10 cellular contexts compared by ENCODE assay signal in genomic region chr2:101089419-101089818, GRCh38.
DNase-seq lines count a peak whose midpoint lies in the region; ATAC-seq and TF ChIP-seq lines count a peak whose summit lies in the region.
"Had no signal": no experiment of that assay in that cellular context is flagged by ENCODE, and none has a peak within 500 bp of the region (broad histone marks: within the 10 kb centered on the region; RNA-seq: fewer than 3 reads in every experiment).

No MANE protein-coding gene starts in this region.

- no peak for DNase-seq in activated B cell treated with CpG ODN at 0.5 μM for 24 hours
- no peak for DNase-seq in 8988T
- no peak for DNase-seq in progenitor cell of endocrine pancreas (ENCODE audit: low spot score, unreplicated experiment)
- DNase-seq in OCI-M1 (lab: John Stamatoyannopoulos, UW), result no peak
- DNase-seq in activated effector memory CD4-positive, alpha-beta T cell treated with Interleukin-2 at 50 U/mL for 16 hours, result no peak
- DNase-seq: PC-9 had no signal

- H3K4me3 Mint-ChIP-seq in activated B cell treated with CpG ODN at 0.5 μM for 24 hours (no peak overlapping the region), progenitor cell of endocrine pancreas (ENCODE audit: low read depth) (no peak overlapping the region)
- H3K4me3 Mint-ChIP-seq: natural killer cell treated with Interleukin-12 subunit alpha and Interleukin-12 subunit beta and Interleukin-15 and Interleukin-18, amount 100 ng/mL, for 72 hours had no signal

- POLR2A ChIA-PET in activated B cell treated with CpG ODN at 0.5 μM for 24 hours (lab: Charles Lee), result no interaction called here

- CTCF ChIA-PET in activated B cell treated with CpG ODN at 0.5 μM for 24 hours (lab: Charles Lee), result no interaction called here

- TF ChIP-seq CTCF in activated B cell treated with CpG ODN at 0.5 μM for 24 hours (IDR thresholded peaks at IDR 0.05) (no peak), progenitor cell of endocrine pancreas (IDR thresholded peaks at IDR 0.05; ENCODE audit: unreplicated experiment) (no peak)

- ATAC-seq in GM18508 (IDR thresholded peaks at IDR 0.05; ENCODE audit: insufficient read depth, unreplicated experiment) (peak; percentile 92), GM19467 (IDR thresholded peaks at IDR 0.05; ENCODE audit: unreplicated experiment) (peak; percentile 72), HG03039 (IDR thresholded peaks at IDR 0.05; ENCODE audit: unreplicated experiment) (peak; percentile 91), activated B cell treated with CpG ODN at 0.5 μM for 24 hours (ENCODE audit: low read depth) (peak; percentile 61)
- ATAC-seq: natural killer cell treated with Interleukin-12 subunit alpha and Interleukin-12 subunit beta and Interleukin-15 and Interleukin-18, amount 100 ng/mL, for 72 hours had no signal

- no peaks in the 10 kb centered on the region for H3K9me3 Mint-ChIP-seq in activated B cell treated with CpG ODN at 0.5 μM for 24 hours
- H3K9me3 Mint-ChIP-seq in progenitor cell of endocrine pancreas (ENCODE audit: low read depth), result no peaks in the 10 kb centered on the region
- H3K9me3 Mint-ChIP-seq: natural killer cell treated with Interleukin-12 subunit alpha and Interleukin-12 subunit beta and Interleukin-15 and Interleukin-18, amount 100 ng/mL, for 72 hours had no signal

- H3K4me1 Mint-ChIP-seq in activated B cell treated with CpG ODN at 0.5 μM for 24 hours, result peaks cover 9% of the 10 kb centered on the region
- peaks cover 13% of the 10 kb centered on the region for H3K4me1 Mint-ChIP-seq in progenitor cell of endocrine pancreas (ENCODE audit: low read depth)

- intact Hi-C loops in activated B cell treated with CpG ODN at 0.5 μM for 24 hours (cut with micrococcal nuclease), result no loop called here

- peaks cover 5% of the 10 kb centered on the region for H3K27me3 Mint-ChIP-seq in activated B cell treated with CpG ODN at 0.5 μM for 24 hours
- no peaks in the 10 kb centered on the region for H3K27me3 Mint-ChIP-seq in progenitor cell of endocrine pancreas

- no peaks in the 10 kb centered on the region for H3K36me3 Mint-ChIP-seq in activated B cell treated with CpG ODN at 0.5 μM for 24 hours (ENCODE audit: low read depth)
- H3K36me3 Mint-ChIP-seq in progenitor cell of endocrine pancreas (ENCODE audit: insufficient read depth), result peaks cover 7% of the 10 kb centered on the region
- H3K36me3 Mint-ChIP-seq: natural killer cell treated with Interleukin-12 subunit alpha and Interleukin-12 subunit beta and Interleukin-15 and Interleukin-18, amount 100 ng/mL, for 72 hours had no signal

- H3K27ac Mint-ChIP-seq in activated B cell treated with CpG ODN at 0.5 μM for 24 hours, result peak overlapping the region; percentile 71
- H3K27ac Mint-ChIP-seq in progenitor cell of endocrine pancreas, result no peak overlapping the region
- H3K27ac Mint-ChIP-seq: natural killer cell treated with Interleukin-12 subunit alpha and Interleukin-12 subunit beta and Interleukin-15 and Interleukin-18, amount 100 ng/mL, for 72 hours had no signal
